1 cellular context compared by ENCODE assay signal in the genomic region with DNA sequence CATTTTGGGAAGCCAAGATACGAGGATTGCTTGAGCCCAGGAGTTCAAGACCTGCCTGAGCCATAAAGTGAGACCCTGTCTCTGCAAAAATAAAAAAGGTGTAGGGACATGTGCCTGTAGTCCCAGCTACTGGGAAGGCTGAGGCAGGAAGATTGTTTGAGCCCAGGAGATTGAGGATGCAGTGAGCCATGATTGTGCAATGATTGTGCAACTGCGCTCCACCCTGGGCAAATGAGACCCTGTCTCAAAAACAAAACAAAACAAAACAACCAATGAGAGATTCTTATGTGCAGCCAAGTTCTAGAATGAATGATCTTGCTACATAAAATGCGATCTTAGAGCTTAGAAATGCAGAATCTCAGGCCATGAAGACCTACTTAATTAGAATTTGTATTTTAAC.
TF ChIP-seq lines count a peak whose summit lies in the region.

No MANE protein-coding gene starts in this region.

TF ChIP-seq in H1, 55 proteins besides CTCF, POLR2A, EP300 and RAD21:
- TF ChIP-seq CEBPB (IDR thresholded peaks at IDR 0.05; ENCODE audit: low read depth, low read length) = 0 out of 2 replicates have a peak, but pooled peaks have one; percentile 6
- no peak for TF ChIP-seq BRCA1 (IDR thresholded peaks at IDR 0.05; ENCODE audit: low read depth, low read length)
- TF ChIP-seq TEAD4 (IDR thresholded peaks at IDR 0.05; ENCODE audit: low read depth, low read length) = no peak
